16 cellular contexts compared by ENCODE assay signal in genomic region chr2:232556426-232556825, GRCh38. TPM values are rescaled to one million over a fixed set of nuclear protein-coding genes. Genes with fewer than 3 reads are reported as not detected.
DNase-seq lines count a peak whose midpoint lies in the region; ATAC-seq lines count a peak whose summit lies in the region.
"Had no signal": no experiment of that assay in that cellular context is flagged by ENCODE, and none has a peak within 500 bp of the region (broad histone marks: within the 10 kb centered on the region; RNA-seq: fewer than 3 reads in every experiment).

No MANE protein-coding gene starts in this region.

- no peaks in the 10 kb centered on the region for H3K27me3 Mint-ChIP-seq in T-helper 1 cell treated with Interleukin-12 subunit alpha and Interleukin-12 subunit beta and Interleukin-4 antibody, amounts not matched to agents 30 μg/mL and 1 μg/mL, for 36 hours (ENCODE audit: low read depth)
- no peaks in the 10 kb centered on the region for H3K27me3 Mint-ChIP-seq in activated naive CD8-positive, alpha-beta T cell

- no peak for DNase-seq in T-helper 1 cell
- DNase-seq in Jurkat, Clone E6-1 (ENCODE audit: low read depth, low spot score) = peak; percentile 60
- peak; percentile 57 for DNase-seq in iris pigment epithelial cell (ENCODE audit: low read depth)
- DNase-seq in RPMI8226 = no peak
- DNase-seq in NCI-H345 treated with DMSO at 0.1 percent for 48 hours (lab: John Stamatoyannopoulos, UW; ENCODE audit: unreplicated experiment) = no peak
- DNase-seq: AML-193, DMS 273 treated with DMSO at 0.1 percent for 48 hours, DND-41, NCI-H1417, NCI-H187 treated with DMSO at 0.1 percent for 48 hours, NCI-H2227 treated with DMSO at 0.1 percent for 48 hours, NCI-H524, SIG-M5 had no signal

- H3K36me3 Mint-ChIP-seq in T-helper 1 cell treated with Interleukin-12 subunit alpha and Interleukin-12 subunit beta and Interleukin-4 antibody, amounts not matched to agents 30 μg/mL and 1 μg/mL, for 36 hours (ENCODE audit: low read depth) = peaks cover 45% of the 10 kb centered on the region
- peaks cover 16% of the 10 kb centered on the region for H3K36me3 Mint-ChIP-seq in activated naive CD8-positive, alpha-beta T cell

- peaks cover 39% of the 10 kb centered on the region for H3K4me1 Mint-ChIP-seq in T-helper 1 cell treated with Interleukin-12 subunit alpha and Interleukin-12 subunit beta and Interleukin-4 antibody, amounts not matched to agents 30 μg/mL and 1 μg/mL, for 36 hours (ENCODE audit: low read depth)
- peaks cover 45% of the 10 kb centered on the region for H3K4me1 Mint-ChIP-seq in activated naive CD8-positive, alpha-beta T cell (ENCODE audit: low read depth)

- no peaks in the 10 kb centered on the region for H3K9me3 Mint-ChIP-seq in T-helper 1 cell treated with Interleukin-12 subunit alpha and Interleukin-12 subunit beta and Interleukin-4 antibody, amounts not matched to agents 30 μg/mL and 1 μg/mL, for 36 hours
- H3K9me3 Mint-ChIP-seq in activated naive CD8-positive, alpha-beta T cell (ENCODE audit: low read depth) = no peaks in the 10 kb centered on the region

- H3K4me3 ChIP-seq in Jurkat, Clone E6-1 (ENCODE audit: low read length) = no peak overlapping the region

- no peak overlapping the region for H3K4me3 Mint-ChIP-seq in T-helper 1 cell treated with Interleukin-12 subunit alpha and Interleukin-12 subunit beta and Interleukin-4 antibody, amounts not matched to agents 30 μg/mL and 1 μg/mL, for 36 hours
- no peak overlapping the region for H3K4me3 Mint-ChIP-seq in activated naive CD8-positive, alpha-beta T cell

- ATAC-seq in HG03097 (IDR thresholded peaks at IDR 0.05; ENCODE audit: low FRiP score, unreplicated experiment) = no peak

- H3K27ac Mint-ChIP-seq in T-helper 1 cell treated with Interleukin-12 subunit alpha and Interleukin-12 subunit beta and Interleukin-4 antibody, amounts not matched to agents 30 μg/mL and 1 μg/mL, for 36 hours = peak overlapping the region; percentile 42
- peak overlapping the region; percentile 46 for H3K27ac Mint-ChIP-seq in activated naive CD8-positive, alpha-beta T cell

RNA-seq across cellular contexts. Expression of gene EIF4E2, which starts 5.9 kb away (rescaled TPM):
- 161 TPM for polyA plus RNA-seq in Jurkat, Clone E6-1 (2012; ENCODE audit: insufficient read depth, insufficient read length)

RNA-seq across cellular contexts. Expression of gene TIGD1, which starts 6.1 kb away (rescaled TPM):
- 5.7 TPM for polyA plus RNA-seq in Jurkat, Clone E6-1 (2012; ENCODE audit: insufficient read depth, insufficient read length)

RNA-seq across cellular contexts. Expression of gene CHRNG, which starts 16.9 kb away (rescaled TPM):
- polyA plus RNA-seq in Jurkat, Clone E6-1 (2012; ENCODE audit: insufficient read depth, insufficient read length) = not detected

RNA-seq across cellular contexts. Expression of gene CHRND, which starts 30.5 kb away (rescaled TPM):
- polyA plus RNA-seq in Jurkat, Clone E6-1 (2012; ENCODE audit: insufficient read depth, insufficient read length) = not detected

RNA-seq across cellular contexts. Expression of gene PRSS56, which starts 36.2 kb away (rescaled TPM):
- not detected for polyA plus RNA-seq in Jurkat, Clone E6-1 (2012; ENCODE audit: insufficient read depth, insufficient read length)

Comparison
In these comparisons a context has a peak if more than half of its experiments do, and no peak if none do; other contexts are left out.
1. DNase-seq: peak in Jurkat, Clone E6-1 (single experiment) and iris pigment epithelial cell (single experiment); none in T-helper 1 cell (0 of 5), RPMI8226 (single experiment) and NCI-H345 treated with DMSO at 0.1 percent for 48 hours (single experiment).